In the genomic region with DNA sequence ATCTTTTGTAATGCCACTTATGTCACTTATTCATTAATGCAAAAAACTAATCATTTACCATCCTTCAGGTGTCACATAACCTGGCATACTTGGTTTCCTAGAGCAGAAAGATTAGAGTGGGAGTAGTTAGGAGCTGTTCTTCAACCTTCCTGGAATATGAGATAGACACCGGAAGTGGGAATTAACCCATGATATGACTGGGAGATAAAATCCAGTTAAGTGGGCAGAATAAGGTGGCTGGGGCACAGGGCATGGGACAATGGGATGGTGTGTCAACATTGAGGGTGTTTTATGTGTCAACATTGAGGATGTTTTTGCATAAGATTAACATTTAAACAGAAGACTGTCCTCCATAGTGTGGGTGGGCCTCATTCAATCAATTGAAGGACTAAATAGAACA, we compare ENCODE assay signal across 20 cellular contexts.
"Had no signal": no experiment of that assay in that cellular context is flagged by ENCODE, and none has a peak within 500 bp of the region (broad histone marks: within the 10 kb centered on the region; RNA-seq: fewer than 3 reads in every experiment).

No MANE protein-coding gene starts in this region.

- H3K4me3 ChIP-seq: PC-9, Peyer's patch, SJCRH30 had no signal

- ATAC-seq: Right ventricle myocardium inferior, SK-N-SH treated with all-trans-retinoic acid at 6 μM for 48 hours had no signal

- DNase-seq: KBM-7, MV-4-11, NCI-H1048, NCI-H1105, NCI-H1417 treated with DMSO at 0.1 percent for 48 hours, NCI-H1694 treated with DMSO at 0.1 percent for 48 hours, NCI-H1930, NCI-H2081, NCI-H2107, NCI-H2227 treated with DMSO at 0.1 percent for 48 hours, NCI-H446, NCI-H510A, NCI-H524 treated with DMSO at 0.1 percent for 48 hours, NCI-H774, PC-9, Peyer's patch, SHP77 treated with DMSO at 0.1 percent for 48 hours, SJCRH30 had no signal

- H3K4me1 ChIP-seq: Peyer's patch, SJCRH30 had no signal

- H3K27ac ChIP-seq: PC-9, Peyer's patch, SJCRH30 had no signal

- H3K27me3 ChIP-seq: Peyer's patch, SJCRH30 had no signal

- H3K9me3 ChIP-seq: Peyer's patch, SJCRH30 had no signal

- H3K36me3 ChIP-seq: Peyer's patch, SJCRH30 had no signal
